Comparison of ENCODE assay signal across 8 cellular contexts in genomic region chr1:225428879-225429455, GRCh38.
DNase-seq lines count a peak whose midpoint lies in the region; ATAC-seq and TF ChIP-seq lines count a peak whose summit lies in the region.

No MANE protein-coding gene starts in this region.

- peak overlapping the region in 14 of 21 experiments; percentile 59 to 95 (median 87) for H3K27ac ChIP-seq in skin epidermis

- DNase-seq in AG04449 (ENCODE audit: low read depth, low spot score) (no peak), SKM-1 treated with dmso at 0.1 percent for 144 hours (lab: John Stamatoyannopoulos, UW; ENCODE audit: unreplicated experiment) (peak; percentile 99), fibroblast of mammary gland (ENCODE audit: low read depth) (no peak), AG20443 (ENCODE audit: low spot score) (no peak)
- no peak for DNase-seq in stimulated activated CD4-positive, alpha-beta T cell treated with anti-CD3 and anti-CD28 coated beads, Interleukin-1b, Interleukin-23, amount 100 ng/mL, for 48 hours

- CTCF ChIA-PET in AG04449 (lab: Yijun Ruan, JAX) = interaction anchor here (1.0 to 2.1 kb wide), 2 partner anchors 12 to 46 kb away, joined by 5 read pairs; no protein-coding TSS in a partner anchor

- TF ChIP-seq CTCF in AG04449 (IDR thresholded peaks at IDR 0.05; ENCODE audit: insufficient read depth, low read length, missing control alignments) = no peak
- TF ChIP-seq CTCF in fibroblast of mammary gland (conservative IDR thresholded peaks at IDR 0.05; ENCODE audit: control insufficient read depth, insufficient read depth, low read depth, low read length) = no peak

- ATAC-seq in GM21737 (IDR thresholded peaks at IDR 0.05; ENCODE audit: unreplicated experiment) (peak; percentile 6), GM18868 (IDR thresholded peaks at IDR 0.05; ENCODE audit: unreplicated experiment) (no peak)

- POLR2A ChIA-PET in AG04449 (lab: Yijun Ruan, JAX) = no interaction called here

- H3K4me3 ChIP-seq in AG04449 (ENCODE audit: low read depth, low read length) = peak overlapping the region; percentile 85
- H3K4me3 ChIP-seq in fibroblast of mammary gland (ENCODE audit: control insufficient read depth, low read depth, low read length) = peak overlapping the region; percentile 77
- peak overlapping the region; percentile 60 to 94 (median 87) for H3K4me3 ChIP-seq in skin epidermis
